Comparison of ENCODE assay signal across 29 cellular contexts in the genomic region with DNA sequence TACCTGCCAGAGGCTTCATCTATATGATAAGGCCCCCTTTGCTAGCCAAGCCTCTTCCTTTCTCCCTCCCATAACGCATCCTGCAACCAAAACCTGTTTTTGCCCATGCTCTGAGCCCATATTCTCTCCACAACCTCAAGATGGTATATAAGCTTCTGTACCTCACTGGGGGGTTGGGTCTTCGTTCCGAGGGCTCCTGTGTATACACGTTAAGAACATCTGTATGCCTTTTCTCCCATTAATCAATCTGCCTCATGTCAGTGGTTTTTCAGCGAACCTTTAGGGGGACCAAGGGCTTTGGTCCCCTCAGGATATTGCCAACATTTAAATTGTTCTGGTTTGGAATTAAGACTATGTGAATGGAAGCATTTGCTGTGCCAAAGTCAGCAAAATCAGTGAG.
"Had no signal": no experiment of that assay in that cellular context is flagged by ENCODE, and none has a peak within 500 bp of the region (broad histone marks: within the 10 kb centered on the region; RNA-seq: fewer than 3 reads in every experiment).

No MANE protein-coding gene starts in this region.

- H3K4me3 Mint-ChIP-seq: immature natural killer cell; naive thymus-derived CD4-positive, alpha-beta T cell; natural killer cell treated with Interleukin-12 subunit alpha and Interleukin-12 subunit beta and Interleukin-15 and Interleukin-18, amount 100 ng/mL, for 72 hours; stimulated activated naive CD8-positive, alpha-beta T cell treated with anti-CD3 and anti-CD28 coated beads, Interleukin-15, Interleukin-2, amounts not matched to agents 100 ng/mL and 50 ng/mL, for 24 hours had no signal

- ATAC-seq: mucosa of descending colon; naive thymus-derived CD4-positive, alpha-beta T cell; natural killer cell treated with Interleukin-12 subunit alpha and Interleukin-12 subunit beta and Interleukin-15 and Interleukin-18, amount 100 ng/mL, for 72 hours; pancreas; right cardiac atrium; sciatic nerve; upper lobe of right lung had no signal

- H3K9me3 Mint-ChIP-seq: immature natural killer cell; stimulated activated naive CD8-positive, alpha-beta T cell treated with anti-CD3 and anti-CD28 coated beads, Interleukin-15, Interleukin-2, amounts not matched to agents 100 ng/mL and 50 ng/mL, for 24 hours had no signal

- H3K4me1 ChIP-seq: left ventricle myocardium inferior, pancreas, prostate gland, suprapubic skin, tibial artery, upper lobe of right lung had no signal

- H3K4me3 ChIP-seq: left ventricle myocardium inferior, lung, mucosa of descending colon, pancreas, prostate gland, skin epidermis, suprapubic skin, thoracic aorta, tibial artery, upper lobe of right lung had no signal

- H3K4me1 Mint-ChIP-seq: immature natural killer cell; naive thymus-derived CD4-positive, alpha-beta T cell had no signal

- H3K27me3 ChIP-seq: pancreas, suprapubic skin, tibial artery, upper lobe of right lung had no signal

- H3K27ac Mint-ChIP-seq: immature natural killer cell; naive thymus-derived CD4-positive, alpha-beta T cell; natural killer cell treated with Interleukin-12 subunit alpha and Interleukin-12 subunit beta and Interleukin-15 and Interleukin-18, amount 100 ng/mL, for 72 hours; stimulated activated naive CD8-positive, alpha-beta T cell treated with anti-CD3 and anti-CD28 coated beads, Interleukin-15, Interleukin-2, amounts not matched to agents 100 ng/mL and 50 ng/mL, for 24 hours had no signal

- H3K36me3 Mint-ChIP-seq: immature natural killer cell; naive thymus-derived CD4-positive, alpha-beta T cell; natural killer cell treated with Interleukin-12 subunit alpha and Interleukin-12 subunit beta and Interleukin-15 and Interleukin-18, amount 100 ng/mL, for 72 hours had no signal

- H3K9me3 ChIP-seq: left ventricle myocardium inferior, mucosa of descending colon, pancreas, prostate gland, suprapubic skin, thoracic aorta, tibial artery, upper lobe of right lung had no signal

- FAIRE-seq: islet of Langerhans, kidney, pancreas, urothelium cell line had no signal

- H3K27me3 Mint-ChIP-seq: natural killer cell treated with Interleukin-12 subunit alpha and Interleukin-12 subunit beta and Interleukin-15 and Interleukin-18, amount 100 ng/mL, for 72 hours; stimulated activated naive CD8-positive, alpha-beta T cell treated with anti-CD3 and anti-CD28 coated beads, Interleukin-15, Interleukin-2, amounts not matched to agents 100 ng/mL and 50 ng/mL, for 24 hours had no signal

- H3K36me3 ChIP-seq: left ventricle myocardium inferior, pancreas, prostate gland, suprapubic skin, thoracic aorta, tibial artery, upper lobe of right lung had no signal

- H3K27ac ChIP-seq: left ventricle myocardium inferior, pancreas, prostate gland, skin epidermis, suprapubic skin, thoracic aorta, tibial artery, upper lobe of right lung had no signal

- DNase-seq: hypothalamus; immature natural killer cell; kidney; left ventricle myocardium inferior; midbrain; mucosa of descending colon; naive thymus-derived CD4-positive, alpha-beta T cell; pancreas; posterior cingulate gyrus; retina; right cardiac atrium; stimulated activated CD4-positive, alpha-beta T cell treated with anti-CD3 and anti-CD28 coated beads, Interleukin-12 subunit alpha, Interleukin-12 subunit beta, amount 100 ng/mL, for 4 hours; stimulated activated CD4-positive, alpha-beta T cell treated with anti-CD3 and anti-CD28 coated beads, Interleukin-15, amount 100 ng/mL, for 24 hours; stimulated activated CD4-positive, alpha-beta T cell treated with anti-CD3 and anti-CD28 coated beads, Interleukin-2, amount 100 ng/mL, for 24 hours; stimulated activated CD4-positive, alpha-beta T cell treated with anti-CD3 and anti-CD28 coated beads, Interleukin-4, amount 100 ng/mL, for 1 hour; stimulated activated naive CD4-positive, alpha-beta T cell; tibial artery; trophoblast cell; upper lobe of right lung had no signal
